ENCODE assay signal across 8 cellular contexts in the genomic region with DNA sequence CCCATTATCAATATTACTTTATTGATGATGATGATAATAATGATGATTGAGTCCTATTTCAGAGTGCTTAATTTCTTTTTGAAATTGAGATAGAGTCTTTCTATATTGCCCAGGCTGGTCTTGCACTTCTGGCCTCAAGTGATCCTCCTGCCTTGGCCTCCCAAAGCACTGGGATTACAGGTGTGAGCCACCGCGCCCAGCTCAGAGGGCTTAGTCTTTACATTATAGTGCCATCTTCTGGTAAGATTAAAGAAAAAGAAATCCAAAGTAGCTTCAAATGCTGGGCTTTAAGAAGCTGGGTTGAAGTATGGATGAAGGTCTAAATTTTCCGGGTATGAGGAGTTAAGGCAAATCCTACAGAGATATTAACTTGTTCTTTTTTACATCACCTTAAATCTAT. TPM values are rescaled to one million over a fixed set of nuclear protein-coding genes. Genes with fewer than 3 reads are reported as not detected.
DNase-seq lines count a peak whose midpoint lies in the region; ATAC-seq and TF ChIP-seq lines count a peak whose summit lies in the region.

No MANE protein-coding gene starts in this region.

- no peaks in the 10 kb centered on the region for H3K9me3 ChIP-seq in body of pancreas

- H3K4me3 Mint-ChIP-seq in naive B cell = peak overlapping the region in 4 of 8 donors; percentile 9 to 76 (median 60)

- H3K27ac Mint-ChIP-seq in naive B cell = peak overlapping the region in 5 of 6 donors; percentile 61 to 94 (median 78)

- no peaks in the 10 kb centered on the region for H3K9me3 Mint-ChIP-seq in naive B cell

- intact Hi-C loops in body of pancreas (cut with DNase I) = loop anchor here (10.0 kb wide), 1 partner anchor 122 kb away; no protein-coding TSS in a partner anchor

- H3K36me3 ChIP-seq in body of pancreas (replicated peaks in 1 of 2; ENCODE audit: insufficient read depth in 1 of 2, low read depth in 2 of 2) = no peaks in the 10 kb centered on the region

- H3K27ac ChIP-seq in body of pancreas = no peak overlapping the region

- DNase-seq in NCI-H748 (lab: John Stamatoyannopoulos, UW; ENCODE audit: unreplicated experiment) (peak; percentile 3), NCI-H748 treated with DMSO at 0.1 percent for 48 hours (lab: John Stamatoyannopoulos, UW) (no peak), NCI-H146 treated with DMSO at 0.1 percent for 48 hours (lab: John Stamatoyannopoulos, UW; ENCODE audit: unreplicated experiment) (peak; percentile 35), naive B cell (peak; percentile 33), body of pancreas (no peak), iPS-NIHi7 (ENCODE audit: extremely low spot score) (no peak)
- peak; percentile 60 for DNase-seq in activated CD8-positive, alpha-beta memory T cell treated with anti-CD3 and anti-CD28 coated beads, Interleukin-2, amount 50 U/mL, for 48 hours

- H3K27me3 Mint-ChIP-seq in naive B cell = no peaks in the 10 kb centered on the region

- H3K4me1 ChIP-seq in body of pancreas = peaks cover 15% of the 10 kb centered on the region

- H3K4me1 Mint-ChIP-seq in naive B cell = peaks cover 24 to 46% (median 34%) of the 10 kb centered on the region in 3 donors

- peak in 2 of 7 experiments; percentile 8 to 21 for TF ChIP-seq CTCF in body of pancreas (IDR thresholded peaks at IDR 0.05)

- ATAC-seq in naive B cell (ENCODE audit: low read depth in 2 of 2) (no peak), HG02970 (IDR thresholded peaks at IDR 0.05; ENCODE audit: low FRiP score, unreplicated experiment) (no peak), body of pancreas (no peak)

- no peak for TF ChIP-seq POLR2A in body of pancreas (IDR thresholded peaks at IDR 0.05)

- no peaks in the 10 kb centered on the region for H3K36me3 Mint-ChIP-seq in naive B cell

- WGBS in body of pancreas, 2 donors = 34 to 49% methylated on average over 3 of the region's 3 CpGs

- H3K4me3 ChIP-seq in body of pancreas = no peak overlapping the region

- no peaks in the 10 kb centered on the region for H3K27me3 ChIP-seq in body of pancreas

RNA-seq across cellular contexts. Expression of a gene that starts 3.4 kb away (rescaled TPM):
- 10 to 100 TPM in 4 of 6 donors, 1 to 10 TPM in 2; 8.6 to 18.1 (median 11.0) TPM for polyA plus RNA-seq in naive B cell (ENCODE audit: low read depth in 6 of 6)
- total RNA-seq in body of pancreas = 10 to 100 TPM; 14.2 to 18.2 TPM

RNA-seq across cellular contexts. Expression of a gene that starts 11.8 kb away (rescaled TPM):
- 1 to 10 TPM in 1 of 6 donors, under 1 TPM in 1, not detected in 4; 0.17 to 1.2 TPM for polyA plus RNA-seq in naive B cell (ENCODE audit: low read depth in 6 of 6)
- total RNA-seq in body of pancreas = not detected

Comparison
In these comparisons a context has a peak if more than half of its experiments do, and no peak if none do; other contexts are left out.
1. DNase-seq: peak in NCI-H748 (single experiment), NCI-H146 treated with DMSO at 0.1 percent for 48 hours (single experiment), activated CD8-positive, alpha-beta memory T cell treated with anti-CD3 and anti-CD28 coated beads, Interleukin-2, amount 50 U/mL, for 48 hours (single experiment) and naive B cell (single experiment); none in NCI-H748 treated with DMSO at 0.1 percent for 48 hours (single experiment), body of pancreas (0 of 4) and iPS-NIHi7 (single experiment).